In genomic region chr13:32585625-32586021, GRCh38 we compare ENCODE assay signal across 8 cellular contexts. TPM values are rescaled to one million over a fixed set of nuclear protein-coding genes. Genes with fewer than 3 reads are reported as not detected.
A peak's percentile ranks its signal among the peaks of the same experiment; 100 is the strongest.
DNase-seq lines count a peak whose midpoint lies in the region; ATAC-seq and TF ChIP-seq lines count a peak whose summit lies in the region.

No MANE protein-coding gene starts in this region.

- H3K36me3 ChIP-seq in RWPE2 (ENCODE audit: low read depth) = no peaks in the 10 kb centered on the region
- no peaks in the 10 kb centered on the region for H3K36me3 ChIP-seq in endocrine pancreas (ENCODE audit: control insufficient read depth, insufficient read depth, low read length)

- H3K9ac ChIP-seq in endocrine pancreas (ENCODE audit: control insufficient read depth, insufficient read depth, low read length) = peak overlapping the region; percentile 93

- ATAC-seq in RWPE2 (ENCODE audit: low read depth) (no peak), HG03457 (IDR thresholded peaks at IDR 0.05; ENCODE audit: unreplicated experiment) (no peak), left lobe of liver (no peak), GM21619 (IDR thresholded peaks at IDR 0.05; ENCODE audit: unreplicated experiment) (no peak)

- peaks cover 6% of the 10 kb centered on the region for H3K27me3 Mint-ChIP-seq in nephron (ENCODE audit: low read depth)

- H3K27ac Mint-ChIP-seq in nephron = peak overlapping the region; percentile 91 to 98 (median 92)

- no peak overlapping the region for H3K27ac ChIP-seq in RWPE2 (ENCODE audit: poor library complexity, severe bottlenecking)

- peak overlapping the region; percentile 87 to 94 (median 92) for H3K4me3 Mint-ChIP-seq in nephron

- DNase-seq in GM12864 (ENCODE audit: low read depth) = no peak
- DNase-seq in RWPE2 (ENCODE audit: low spot score) = no peak
- no peak for DNase-seq in COLO829 (ENCODE audit: low spot score)
- no peak for DNase-seq in left lobe of liver (ENCODE audit: low spot score)

- H3K9me3 ChIP-seq in RWPE2 (ENCODE audit: severe bottlenecking) (no peaks in the 10 kb centered on the region), endocrine pancreas (ENCODE audit: control insufficient read depth, low read length) (no peaks in the 10 kb centered on the region)

- no peak for TF ChIP-seq CTCF in GM12864 (IDR thresholded peaks at IDR 0.05; ENCODE audit: low read depth, low read length, missing control alignments)
- no peak for TF ChIP-seq CTCF in RWPE2 (IDR thresholded peaks at IDR 0.05; ENCODE audit: poor library complexity, severe bottlenecking)
- no peak for TF ChIP-seq CTCF in nephron (IDR thresholded peaks at IDR 0.05; ENCODE audit: unreplicated experiment in 3 of 3)

- H3K4me1 ChIP-seq in RWPE2 (ENCODE audit: insufficient read depth, poor library complexity, severe bottlenecking) (peaks cover 9% of the 10 kb centered on the region), endocrine pancreas (ENCODE audit: control insufficient read depth, insufficient read depth, low read length) (peaks cover 12% of the 10 kb centered on the region)

- peaks cover 3% of the 10 kb centered on the region for H3K36me3 Mint-ChIP-seq in nephron (ENCODE audit: low read depth)

- no peaks in the 10 kb centered on the region for H3K9me3 Mint-ChIP-seq in nephron

- peaks cover 30% of the 10 kb centered on the region for H3K4me1 Mint-ChIP-seq in nephron

- peak overlapping the region; percentile 56 for H3K4me3 ChIP-seq in GM12864 (ENCODE audit: low read depth, low read length)
- H3K4me3 ChIP-seq in RWPE2 (ENCODE audit: severe bottlenecking) = peak overlapping the region; percentile 98
- peak overlapping the region; percentile 97 for H3K4me3 ChIP-seq in endocrine pancreas (ENCODE audit: control insufficient read depth, insufficient read depth, low read length)

- H3K27me3 ChIP-seq in RWPE2 (ENCODE audit: insufficient read depth, poor library complexity, severe bottlenecking) (no peaks in the 10 kb centered on the region), endocrine pancreas (ENCODE audit: control insufficient read depth, insufficient read depth, low read length) (no peaks in the 10 kb centered on the region)

RNA-seq across cellular contexts. Expression of gene PDS5B, which starts 0.6 kb away (rescaled TPM):
- total RNA-seq in left lobe of liver = 12.6 TPM

RNA-seq across cellular contexts. Expression of gene N4BP2L2, which starts 47.0 kb away (rescaled TPM):
- 47.5 TPM for total RNA-seq in left lobe of liver
